ENCODE assay signal across 19 cellular contexts in the genomic region with DNA sequence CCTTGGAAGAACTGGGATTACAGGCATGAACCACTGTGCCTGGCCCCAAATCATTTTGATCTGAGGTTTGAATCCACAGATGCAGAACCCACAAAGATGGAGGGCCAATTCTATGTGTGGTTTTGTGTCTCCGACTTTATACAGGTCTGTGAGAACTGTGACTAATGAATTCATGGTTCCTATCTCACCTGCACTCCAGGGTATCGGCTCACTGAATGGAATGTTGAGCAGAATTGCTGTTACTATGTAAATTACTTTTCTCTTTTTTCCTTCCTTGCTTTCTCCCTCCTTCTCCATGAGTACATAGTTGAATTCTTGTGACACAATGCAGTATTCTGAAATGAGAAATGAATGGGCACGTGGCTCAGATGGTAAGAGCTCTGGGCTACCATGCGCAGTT. TPM values are rescaled to one million over a fixed set of nuclear protein-coding genes. Genes with fewer than 3 reads are reported as not detected.
DNase-seq lines count a peak whose midpoint lies in the region; ATAC-seq and TF ChIP-seq lines count a peak whose summit lies in the region.
"Had no signal": no experiment of that assay in that cellular context is flagged by ENCODE, and none has a peak within 500 bp of the region (broad histone marks: within the 10 kb centered on the region; RNA-seq: fewer than 3 reads in every experiment).

No MANE protein-coding gene starts in this region.

- no peak overlapping the region for H3K4me2 ChIP-seq in GM23338
- H3K4me2 ChIP-seq in mesendoderm (ENCODE audit: low read length) = no peak overlapping the region
- H3K4me2 ChIP-seq: A549; BLaER1 treated with 17β-estradiol and CSF1 and Interleukin-3, amounts not matched to agents 10 nM and 100 nM had no signal

- H3K4me1 Mint-ChIP-seq in GM23338 (peaks cover 5% of the 10 kb centered on the region), WTC11 (peaks cover 6% of the 10 kb centered on the region), osteocyte (ENCODE audit: unreplicated experiment) (peaks cover 4% of the 10 kb centered on the region)

- H4K8ac ChIP-seq in mesendoderm (ENCODE audit: low read depth, low read length) = no peak overlapping the region

- no peak overlapping the region for H3K9ac ChIP-seq in mesendoderm (ENCODE audit: low read length)
- H3K9ac ChIP-seq: BLaER1 treated with 17β-estradiol and CSF1 and Interleukin-3, amounts not matched to agents 10 nM and 100 nM had no signal

- peak overlapping the region; percentile 71; the same call in 1 of the 2 replicates for H3K27ac Mint-ChIP-seq in GM23338
- H3K27ac Mint-ChIP-seq in WTC11 = no peak overlapping the region
- peak overlapping the region; percentile 19 for H3K27ac Mint-ChIP-seq in osteocyte (ENCODE audit: unreplicated experiment)
- H3K27ac Mint-ChIP-seq: B cell; CD4-positive, alpha-beta T cell; CD8-positive, alpha-beta T cell had no signal

- H3K27me3 ChIP-seq in GM23338 (ENCODE audit: insufficient read depth) (no peaks in the 10 kb centered on the region), mesendoderm (ENCODE audit: insufficient read depth, low read length, poor library complexity) (no peaks in the 10 kb centered on the region), gastrocnemius medialis (no peaks in the 10 kb centered on the region)
- H3K27me3 ChIP-seq: BLaER1 treated with 17β-estradiol and CSF1 and Interleukin-3, amounts not matched to agents 10 nM and 100 nM had no signal

- no peak overlapping the region for H2BK5ac ChIP-seq in mesendoderm (ENCODE audit: low read length)

- POLR2A ChIA-PET in WTC11 (lab: Charles Lee) = no interaction called here

- H2AK5ac ChIP-seq in mesendoderm (ENCODE audit: low read length) = no peak overlapping the region

- H3K4me3 Mint-ChIP-seq in GM23338 = no peak overlapping the region
- H3K4me3 Mint-ChIP-seq in WTC11 = no peak overlapping the region
- no peak overlapping the region for H3K4me3 Mint-ChIP-seq in osteocyte (ENCODE audit: unreplicated experiment)
- H3K4me3 Mint-ChIP-seq: B cell; CD4-positive, alpha-beta T cell; CD8-positive, alpha-beta T cell had no signal

- H3K9me2 ChIP-seq in GM23338 (ENCODE audit: insufficient read depth) = no peaks in the 10 kb centered on the region

- no peak overlapping the region for H3K23ac ChIP-seq in mesendoderm (ENCODE audit: low read length)

- intact Hi-C loops in gastrocnemius medialis (cut with DNase I; ENCODE audit: low total_unique reads) = no loop called here
- intact Hi-C loops in posterior cingulate gyrus (cut with DNase I) = no loop called here

- H3K4me3 ChIP-seq in GM23338 (no peak overlapping the region), mesendoderm (ENCODE audit: low read length) (no peak overlapping the region), gastrocnemius medialis (no peak overlapping the region)
- H3K4me3 ChIP-seq: A549; BLaER1 treated with 17β-estradiol and CSF1 and Interleukin-3, amounts not matched to agents 10 nM and 100 nM had no signal

- no peak overlapping the region for H2BK120ac ChIP-seq in mesendoderm (ENCODE audit: low read depth, low read length)

- no peak overlapping the region for H3K18ac ChIP-seq in mesendoderm (ENCODE audit: low read length)

- H3K27me3 Mint-ChIP-seq in GM23338 (ENCODE audit: insufficient read depth, low read depth, poor library complexity) = no peaks in the 10 kb centered on the region
- no peaks in the 10 kb centered on the region for H3K27me3 Mint-ChIP-seq in WTC11 (ENCODE audit: low read depth)
- no peaks in the 10 kb centered on the region for H3K27me3 Mint-ChIP-seq in osteocyte (ENCODE audit: unreplicated experiment)
- H3K27me3 Mint-ChIP-seq: B cell; CD4-positive, alpha-beta T cell had no signal

- in situ Hi-C loops in gastrocnemius medialis (cut with MboI; ENCODE audit: low sequenced_read_pairs in 4 of 4) = loop anchor here in 1 of 4 donors (25.0 kb wide), 1 partner anchor 223 kb away; no protein-coding TSS in a partner anchor

- H4K20me1 ChIP-seq in GM23338 (replicated peaks; ENCODE audit: insufficient read depth) = no peaks in the 10 kb centered on the region; the same call in 1 of the 2 replicates
- H4K20me1 ChIP-seq: BLaER1 treated with 17β-estradiol and CSF1 and Interleukin-3, amounts not matched to agents 10 nM and 100 nM had no signal

- peaks cover 8% of the 10 kb centered on the region; the same call in 1 of the 2 replicates for H3K36me3 ChIP-seq in GM23338 (ENCODE audit: insufficient read depth)
- no peaks in the 10 kb centered on the region for H3K36me3 ChIP-seq in mesendoderm (ENCODE audit: control insufficient read depth, insufficient read depth, low read length)
- H3K36me3 ChIP-seq in gastrocnemius medialis = peaks cover 6 to 60% of the 10 kb centered on the region in 2 donors
- H3K36me3 ChIP-seq: BLaER1 treated with 17β-estradiol and CSF1 and Interleukin-3, amounts not matched to agents 10 nM and 100 nM had no signal

- H3K56ac ChIP-seq in mesendoderm (ENCODE audit: low read length) = no peak overlapping the region

- H3K79me1 ChIP-seq in mesendoderm (ENCODE audit: low read length) = no peaks in the 10 kb centered on the region

- DNase-seq in GM23338 (ENCODE audit: low spot score) (peak; percentile 59), WTC11 (ENCODE audit: low spot score) (no peak), mesendoderm (peak; percentile 41), osteocyte (ENCODE audit: extremely low spot score, unreplicated experiment) (no peak), gastrocnemius medialis (no peak), posterior cingulate gyrus (no peak), NCI-H748 (lab: John Stamatoyannopoulos, UW; ENCODE audit: unreplicated experiment) (no peak)
- DNase-seq: AML-193; Caco-2; Calu3; CD4-positive, alpha-beta T cell; CD8-positive, alpha-beta T cell; DMS79 treated with DMSO at 0.1 percent for 48 hours; GF-D8 had no signal

- H2BK15ac ChIP-seq in mesendoderm (replicated peaks; ENCODE audit: low read depth) = no peak overlapping the region

- peak overlapping the region; percentile 50; the same call in 1 of the 2 replicates for H3K27ac ChIP-seq in GM23338 (ENCODE audit: low read depth)
- no peak overlapping the region for H3K27ac ChIP-seq in mesendoderm (ENCODE audit: low read depth, low read length)
- no peak overlapping the region for H3K27ac ChIP-seq in gastrocnemius medialis
- H3K27ac ChIP-seq: 22Rv1; A549; BLaER1 treated with 17β-estradiol and CSF1 and Interleukin-3, amounts not matched to agents 10 nM and 100 nM; C4-2B had no signal

- H2AFZ ChIP-seq in GM23338 = no peak overlapping the region

- peak; percentile 59 for ATAC-seq in GM23338
- peak; percentile 66 for ATAC-seq in WTC11
- ATAC-seq in gastrocnemius medialis = no peak
- ATAC-seq: A549; CD8-positive, alpha-beta T cell had no signal

- H3K36me3 Mint-ChIP-seq in GM23338 (ENCODE audit: low read depth) = peaks cover 18% of the 10 kb centered on the region
- H3K36me3 Mint-ChIP-seq in WTC11 = peaks cover 41% of the 10 kb centered on the region
- peaks cover 47% of the 10 kb centered on the region for H3K36me3 Mint-ChIP-seq in osteocyte (ENCODE audit: unreplicated experiment)

- H3K9me3 ChIP-seq in gastrocnemius medialis = no peaks in the 10 kb centered on the region
- H3K9me3 ChIP-seq: A549; BLaER1 treated with 17β-estradiol and CSF1 and Interleukin-3, amounts not matched to agents 10 nM and 100 nM; Caco-2 had no signal

- TF ChIP-seq CTCF in GM23338 (conservative IDR thresholded peaks at IDR 0.05; ENCODE audit: low read depth in 2 of 2) (no peak), WTC11 (IDR thresholded peaks at IDR 0.05) (no peak), osteocyte (IDR thresholded peaks at IDR 0.05) (no peak), gastrocnemius medialis (IDR thresholded peaks at IDR 0.05 in 4 of 5, conservative IDR thresholded peaks at IDR 0.05 in 1 of 5) (no peak)

- H3K79me2 ChIP-seq in GM23338 (replicated peaks; ENCODE audit: insufficient read depth) (no peaks in the 10 kb centered on the region), mesendoderm (ENCODE audit: control insufficient read depth, insufficient read depth, low read length) (no peaks in the 10 kb centered on the region)

- H3K9me3 Mint-ChIP-seq in GM23338 (no peaks in the 10 kb centered on the region), WTC11 (no peaks in the 10 kb centered on the region), osteocyte (ENCODE audit: unreplicated experiment) (no peaks in the 10 kb centered on the region)
- H3K9me3 Mint-ChIP-seq: CD4-positive, alpha-beta T cell; CD8-positive, alpha-beta T cell had no signal

- no peak overlapping the region for H4K5ac ChIP-seq in mesendoderm (ENCODE audit: low read length)

- TF ChIP-seq POLR2A in gastrocnemius medialis (IDR thresholded peaks at IDR 0.05) = no peak

- H3F3A ChIP-seq in GM23338 (replicated peaks; ENCODE audit: low read depth) = no peaks in the 10 kb centered on the region

- H3K4me1 ChIP-seq in GM23338 (ENCODE audit: insufficient read depth) (no peaks in the 10 kb centered on the region), mesendoderm (ENCODE audit: control insufficient read depth, low read depth, low read length) (no peaks in the 10 kb centered on the region), gastrocnemius medialis (peaks cover 5 to 6% of the 10 kb centered on the region in 2 donors)
- H3K4me1 ChIP-seq: A549 had no signal

- H3K4ac ChIP-seq in mesendoderm (ENCODE audit: low read depth, low read length) = no peak overlapping the region

- CTCF ChIA-PET in WTC11 (lab: Charles Lee) = interaction anchor here (1.1 to 1.5 kb wide), 2 partner anchors 49 to 108 kb away, joined by 3 to 4 read pairs; no protein-coding TSS in a partner anchor

- no CpG with 5 or more reads among the region's 4 CpGs for WGBS in mesendoderm (ENCODE audit: extremely low coverage, insufficient coverage, low lambda C conversion rate)

TF ChIP-seq in WTC11, 78 proteins besides CTCF, POLR2A, EP300 and RAD21 (continues in another document):
- TF ChIP-seq NR3C1 (CRISPR knock-in tag; conservative IDR thresholded peaks at IDR 0.05; ENCODE audit: low read depth) (no peak), MYBL2 (CRISPR knock-in tag; IDR thresholded peaks at IDR 0.05) (no peak), TCF7 (CRISPR knock-in tag; IDR thresholded peaks at IDR 0.05; ENCODE audit: low read depth) (no peak), FOXK1 (CRISPR knock-in tag; IDR thresholded peaks at IDR 0.05) (no peak)

RNA-seq across cellular contexts. Expression of a gene that starts 21.1 kb away (rescaled TPM):
- 2.9 and 5.3 TPM in 2 replicates for total RNA-seq in GM23338 (2014; rRNA removed; shearing (Covaris generic))
- 0.90 and 1.5 TPM in 2 replicates for polyA plus RNA-seq in GM23338 (2016; fragmentation: Nextera tagmentation; extraction: Ambion mirVana)
- total RNA-seq in WTC11 (2021) (3.0 to 4.5 TPM (median 3.8 TPM) in 3 replicates), osteocyte (2.6 and 3.1 TPM in 2 replicates), gastrocnemius medialis (1 to 10 TPM in 2 of 4 donors, under 1 TPM in 2; 0.15 to 2.7 (median 1.7) TPM)
- 1.5 TPM for polyA plus RNA-seq in mesendoderm (2013, experiment 1 of 2)
- 1.5 TPM for polyA plus RNA-seq in mesendoderm (2013, experiment 2 of 2)
- total RNA-seq: CD4-positive, alpha-beta T cell had no signal

RNA-seq across cellular contexts. Expression of a gene that starts 47.6 kb away (rescaled TPM):
- 20.9 and 23.3 TPM in 2 replicates for total RNA-seq in GM23338 (2014; rRNA removed; shearing (Covaris generic))
- polyA plus RNA-seq in GM23338 (2016; fragmentation: Nextera tagmentation; extraction: Ambion mirVana) = 9.9 and 10.3 TPM in 2 replicates
- total RNA-seq in WTC11 (2021) (24.1 to 28.2 TPM (median 26.2 TPM) in 3 replicates), osteocyte (32.9 and 44.3 TPM in 2 replicates), gastrocnemius medialis (10 to 100 TPM; 13.7 to 19.7 (median 16.5) TPM)
- polyA plus RNA-seq in mesendoderm (2013, experiment 1 of 2) = 10.1 TPM
- 10.4 TPM for polyA plus RNA-seq in mesendoderm (2013, experiment 2 of 2)

Comparison
In these comparisons a context has a peak if more than half of its experiments do, and no peak if none do; other contexts are left out.
1. ATAC-seq: peak in GM23338 (single experiment) and WTC11 (single experiment); none in gastrocnemius medialis (0 of 2).
2. DNase-seq: peak in GM23338 (single experiment) and mesendoderm (single experiment); none in WTC11 (single experiment), osteocyte (single experiment), gastrocnemius medialis (0 of 2), posterior cingulate gyrus (0 of 10) and NCI-H748 (single experiment).